ENCODE assay signal across 16 cellular contexts in genomic region chr18:58666176-58666575, GRCh38. TPM values are rescaled to one million over a fixed set of nuclear protein-coding genes. Genes with fewer than 3 reads are reported as not detected.
"Had no signal": no experiment of that assay in that cellular context is flagged by ENCODE, and none has a peak within 500 bp of the region (broad histone marks: within the 10 kb centered on the region; RNA-seq: fewer than 3 reads in every experiment).

No MANE protein-coding gene starts in this region.

- H3K9me3 Mint-ChIP-seq: activated CD4-positive, alpha-beta T cell treated with anti-CD3 and anti-CD28 coated beads, Interleukin-2, amount 10 ng/mL, durations not matched to agents 24 days and 14 days; natural killer cell had no signal

- H3K36me3 Mint-ChIP-seq: activated naive CD4-positive, alpha-beta T cell treated with anti-CD3 and anti-CD28 coated beads, Interleukin-2, amount 50 U/mL, for 72 hours; natural killer cell had no signal

- DNase-seq: activated CD4-positive, alpha-beta T cell treated with anti-CD3 and anti-CD28 coated beads, Interleukin-2, amount 10 ng/mL, durations not matched to agents 24 days and 14 days; dorsolateral prefrontal cortex; esophagus squamous epithelium; foreskin melanocyte; head of caudate nucleus; left lung; mucosa of descending colon; natural killer cell; right cardiac atrium; spleen; stimulated activated CD4-positive, alpha-beta T cell treated with anti-CD3 and anti-CD28 coated beads, Interleukin-1b, Interleukin-23, amount 100 ng/mL, for 48 hours; stimulated activated naive CD4-positive, alpha-beta T cell treated with Interleukin-2 at 50 U/mL for 16 hours; T-helper 1 cell; upper lobe of left lung had no signal

- H3K27ac Mint-ChIP-seq: activated CD4-positive, alpha-beta T cell treated with anti-CD3 and anti-CD28 coated beads, Interleukin-2, amount 10 ng/mL, durations not matched to agents 24 days and 14 days; activated naive CD4-positive, alpha-beta T cell treated with anti-CD3 and anti-CD28 coated beads, Interleukin-2, amount 50 U/mL, for 72 hours; natural killer cell had no signal

- H3K4me3 Mint-ChIP-seq: activated CD4-positive, alpha-beta T cell treated with anti-CD3 and anti-CD28 coated beads, Interleukin-2, amount 10 ng/mL, durations not matched to agents 24 days and 14 days; natural killer cell had no signal

- ATAC-seq: left lung, mucosa of descending colon, natural killer cell, right cardiac atrium had no signal

- H3K4me1 Mint-ChIP-seq: natural killer cell had no signal

RNA-seq across cellular contexts. Expression of gene ALPK2, which starts 37.3 kb away (rescaled TPM):
- total RNA-seq: posterior vena cava had no signal
